ENCODE assay signal across 1 cellular context in the genomic region with DNA sequence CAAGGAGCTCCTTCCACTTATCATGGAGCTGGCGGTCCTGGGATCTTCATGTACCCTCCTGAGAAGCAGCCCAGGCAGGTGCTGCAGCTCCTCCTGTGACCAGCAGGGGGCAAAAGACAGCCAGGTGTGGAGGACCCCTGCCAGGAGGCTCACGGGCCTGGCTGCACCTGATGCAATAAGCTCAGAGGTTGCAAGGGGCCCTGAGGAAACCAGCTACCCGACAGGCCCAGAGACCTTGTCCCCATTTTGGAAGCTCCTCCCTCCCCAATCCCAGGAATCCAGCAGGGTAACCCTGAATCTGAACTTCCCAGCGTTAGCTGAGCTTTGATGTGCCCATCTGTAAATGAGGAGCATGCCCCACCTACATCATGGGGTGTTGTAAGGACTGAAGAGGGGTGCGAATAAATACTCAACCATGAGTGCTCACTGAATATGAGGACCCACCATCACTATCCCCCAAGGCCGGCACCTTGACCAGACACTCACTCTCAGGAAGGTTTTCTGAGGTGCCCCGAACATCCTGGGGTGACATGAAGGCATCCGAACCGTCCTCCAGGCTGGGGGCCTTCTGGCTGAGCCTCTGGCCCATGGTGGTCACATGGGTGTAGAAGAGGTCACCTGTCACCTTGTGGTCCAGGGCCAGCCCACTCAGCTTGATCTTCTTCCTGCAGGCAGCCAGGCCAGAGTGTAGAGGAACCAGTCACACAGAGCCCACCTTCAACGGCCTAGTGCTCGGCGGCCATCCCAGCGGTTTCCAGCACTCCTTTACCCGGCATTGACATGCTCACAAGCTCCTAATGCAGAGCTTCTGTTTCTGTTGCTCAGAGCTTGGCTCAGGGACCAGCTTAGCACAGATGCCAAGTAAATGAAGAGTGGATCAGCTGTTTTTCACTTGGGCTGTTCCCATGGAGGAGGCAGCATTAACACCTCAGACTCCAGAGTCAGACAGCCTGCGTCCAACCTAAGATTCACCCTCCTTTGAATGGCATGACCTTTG.
TF ChIP-seq lines count a peak whose summit lies in the region.

No MANE protein-coding gene starts in this region.

TF ChIP-seq in HepG2, 621 proteins besides CTCF, POLR2A, EP300 and RAD21 (continued from another document and continues in another):
- TF ChIP-seq AHDC1 (CRISPR knock-in tag; IDR thresholded peaks at IDR 0.05; ENCODE audit: borderline replicate concordance) (no peak), ZNF713 (CRISPR knock-in tag; IDR thresholded peaks at IDR 0.05) (no peak), ZNF790 (CRISPR knock-in tag; IDR thresholded peaks at IDR 0.05; ENCODE audit: borderline replicate concordance) (no peak), DPF2 (CRISPR knock-in tag; IDR thresholded peaks at IDR 0.05; ENCODE audit: borderline replicate concordance, low read depth) (no peak), ZSCAN21 (CRISPR knock-in tag; IDR thresholded peaks at IDR 0.05; ENCODE audit: borderline replicate concordance) (no peak), ZFP37 (CRISPR knock-in tag; IDR thresholded peaks at IDR 0.05; ENCODE audit: borderline replicate concordance) (no peak), LBX2 (CRISPR knock-in tag; IDR thresholded peaks at IDR 0.05; ENCODE audit: borderline replicate concordance) (no peak), ZMAT3 (CRISPR knock-in tag; conservative IDR thresholded peaks at IDR 0.05) (peak; percentile 56; the same call in 1 of the 2 replicates), CCDC6 (CRISPR knock-in tag; IDR thresholded peaks at IDR 0.05) (peak; percentile 92; the same call in 1 of the 2 replicates), KDM3A (CRISPR knock-in tag; IDR thresholded peaks at IDR 0.05; ENCODE audit: low read depth) (0 out of 2 replicates have a peak, but pooled peaks have one; percentile 17), TP53 (CRISPR knock-in tag; conservative IDR thresholded peaks at IDR 0.05) (no peak), ETS1 (CRISPR knock-in tag; IDR thresholded peaks at IDR 0.05) (no peak), SRSF9 (IDR thresholded peaks at IDR 0.05; ENCODE audit: borderline replicate concordance, insufficient read depth, low read depth, low read length, poor library complexity, severe bottlenecking) (no peak), THYN1 (CRISPR knock-in tag; IDR thresholded peaks at IDR 0.05; ENCODE audit: borderline replicate concordance, low read depth) (no peak), ZSCAN30 (CRISPR knock-in tag; IDR thresholded peaks at IDR 0.05) (no peak), HDAC2 (CRISPR knock-in tag; IDR thresholded peaks at IDR 0.05) (0 out of 2 replicates have a peak, but pooled peaks have one; percentile 29), ZBTB40 (IDR thresholded peaks at IDR 0.05) (no peak), ZBTB40 (CRISPR knock-in tag; IDR thresholded peaks at IDR 0.05) (no peak), GTF3A (CRISPR knock-in tag; conservative IDR thresholded peaks at IDR 0.05) (no peak), ASH2L (IDR thresholded peaks at IDR 0.05; ENCODE audit: insufficient read length, low read depth, low read length) (no peak), ZSCAN22 (CRISPR knock-in tag; IDR thresholded peaks at IDR 0.05) (no peak), ZBTB4 (CRISPR knock-in tag; IDR thresholded peaks at IDR 0.05; ENCODE audit: borderline replicate concordance) (no peak), FOXK1 (CRISPR knock-in tag; IDR thresholded peaks at IDR 0.05; ENCODE audit: borderline replicate concordance, low read depth) (peak; percentile 24; the same call in 1 of the 2 replicates), ATM (IDR thresholded peaks at IDR 0.05; ENCODE audit: borderline replicate concordance) (no peak), ZNF607 (CRISPR knock-in tag; IDR thresholded peaks at IDR 0.05; ENCODE audit: borderline replicate concordance) (no peak), HOXA7 (CRISPR knock-in tag; IDR thresholded peaks at IDR 0.05) (no peak), ZNF569 (CRISPR knock-in tag; IDR thresholded peaks at IDR 0.05; ENCODE audit: borderline replicate concordance) (no peak)
- TF ChIP-seq, protein P1, sequence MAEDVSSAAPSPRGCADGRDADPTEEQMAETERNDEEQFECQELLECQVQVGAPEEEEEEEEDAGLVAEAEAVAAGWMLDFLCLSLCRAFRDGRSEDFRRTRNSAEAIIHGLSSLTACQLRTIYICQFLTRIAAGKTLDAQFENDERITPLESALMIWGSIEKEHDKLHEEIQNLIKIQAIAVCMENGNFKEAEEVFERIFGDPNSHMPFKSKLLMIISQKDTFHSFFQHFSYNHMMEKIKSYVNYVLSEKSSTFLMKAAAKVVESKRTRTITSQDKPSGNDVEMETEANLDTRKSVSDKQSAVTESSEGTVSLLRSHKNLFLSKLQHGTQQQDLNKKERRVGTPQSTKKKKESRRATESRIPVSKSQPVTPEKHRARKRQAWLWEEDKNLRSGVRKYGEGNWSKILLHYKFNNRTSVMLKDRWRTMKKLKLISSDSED (CRISPR knock-in tag; IDR thresholded peaks at IDR 0.05), result no peak
- TF ChIP-seq, protein P2, sequence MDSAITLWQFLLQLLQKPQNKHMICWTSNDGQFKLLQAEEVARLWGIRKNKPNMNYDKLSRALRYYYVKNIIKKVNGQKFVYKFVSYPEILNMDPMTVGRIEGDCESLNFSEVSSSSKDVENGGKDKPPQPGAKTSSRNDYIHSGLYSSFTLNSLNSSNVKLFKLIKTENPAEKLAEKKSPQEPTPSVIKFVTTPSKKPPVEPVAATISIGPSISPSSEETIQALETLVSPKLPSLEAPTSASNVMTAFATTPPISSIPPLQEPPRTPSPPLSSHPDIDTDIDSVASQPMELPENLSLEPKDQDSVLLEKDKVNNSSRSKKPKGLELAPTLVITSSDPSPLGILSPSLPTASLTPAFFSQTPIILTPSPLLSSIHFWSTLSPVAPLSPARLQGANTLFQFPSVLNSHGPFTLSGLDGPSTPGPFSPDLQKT (CRISPR knock-in tag; IDR thresholded peaks at IDR 0.05; ENCODE audit: borderline replicate concordance), result no peak
